Comparison of ENCODE assay signal across 1 cellular context in the genomic region with DNA sequence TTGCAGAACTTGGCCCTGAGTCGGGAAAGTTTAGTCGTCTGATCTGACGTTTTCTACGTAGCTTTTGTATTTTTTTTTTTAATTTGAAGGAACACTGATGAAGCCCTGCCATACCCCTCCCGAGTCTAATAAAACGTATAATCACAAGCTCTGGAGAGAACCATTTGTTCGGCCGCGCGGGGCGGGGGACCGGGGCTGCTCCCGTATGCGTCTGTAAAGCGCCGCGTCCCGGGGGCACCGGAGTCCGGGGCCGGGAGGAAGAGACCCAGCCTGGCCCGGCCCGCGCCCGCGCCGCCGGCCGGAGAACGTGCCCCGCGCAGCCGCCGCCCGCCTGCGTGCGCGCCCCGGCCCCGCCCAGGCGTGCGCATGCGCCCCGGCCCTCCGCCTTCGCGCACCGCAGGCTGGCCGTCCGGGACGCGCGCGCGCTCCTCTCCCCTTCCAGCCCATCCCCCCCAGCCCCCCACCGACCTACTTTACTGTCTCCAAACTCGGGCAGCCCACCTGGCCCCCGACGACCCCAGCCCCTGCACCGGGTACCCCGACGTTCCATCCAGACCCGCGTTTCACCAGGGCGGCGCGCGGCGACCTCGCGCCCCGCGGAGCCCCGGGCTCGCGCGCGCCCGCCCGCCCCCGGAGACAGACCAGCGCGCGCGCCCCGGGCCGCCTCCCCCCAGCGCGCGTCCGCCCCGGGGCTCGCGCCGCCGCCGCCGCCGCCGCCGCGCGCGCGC.
TF ChIP-seq lines count a peak whose summit lies in the region.

No MANE protein-coding gene starts in this region.

TF ChIP-seq in GM12878, 131 proteins besides CTCF, POLR2A, EP300 and RAD21 (continued from another document):
- TF ChIP-seq REST (IDR thresholded peaks at IDR 0.05; ENCODE audit: low read depth, low read length) (no peak), IKZF1 (conservative IDR thresholded peaks at IDR 0.05) (0 out of 2 replicates have a peak, but pooled peaks have one; percentile 48), ZBTB40 (IDR thresholded peaks at IDR 0.05; ENCODE audit: borderline replicate concordance) (no peak), ASH2L (IDR thresholded peaks at IDR 0.05; ENCODE audit: borderline replicate concordance, low read depth) (no peak), EGR1 (IDR thresholded peaks at IDR 0.05; ENCODE audit: borderline replicate concordance in 1 of 2, low read depth in 2 of 2, low read length in 2 of 2) (peak in 1 of 2 experiments; percentile 28; a peak in 1 of 3 replicates), CHD1 (IDR thresholded peaks at IDR 0.05; ENCODE audit: low read depth, low read length) (0 out of 2 replicates have a peak, but pooled peaks have one; percentile 39), TBL1XR1 (IDR thresholded peaks at IDR 0.05; ENCODE audit: low read depth, low read length) (no peak), SIX5 (IDR thresholded peaks at IDR 0.05; ENCODE audit: low read depth, low read length, severe bottlenecking) (no peak), MEF2A (IDR thresholded peaks at IDR 0.05; ENCODE audit: insufficient read depth, low read depth, low read length) (no peak), NFIC (IDR thresholded peaks at IDR 0.05; ENCODE audit: low read depth, low read length) (0 out of 2 replicates have a peak, but pooled peaks have one; percentile 56), MXI1 (IDR thresholded peaks at IDR 0.05; ENCODE audit: low read depth, low read length) (0 out of 2 replicates have a peak, but pooled peaks have one; percentile 26), ZNF687 (IDR thresholded peaks at IDR 0.05) (0 out of 2 replicates have a peak, but pooled peaks have one; percentile 31), WRNIP1 (IDR thresholded peaks at IDR 0.05; ENCODE audit: borderline replicate concordance, low read depth, low read length) (no peak), BACH1 (IDR thresholded peaks at IDR 0.05; ENCODE audit: borderline replicate concordance) (no peak), PML (IDR thresholded peaks at IDR 0.05; ENCODE audit: low read length) (0 out of 2 replicates have a peak, but pooled peaks have one; percentile 69), TCF7 (IDR thresholded peaks at IDR 0.05; ENCODE audit: borderline replicate concordance) (no peak), TARDBP (IDR thresholded peaks at IDR 0.05; ENCODE audit: borderline replicate concordance) (no peak), IRF3 (IDR thresholded peaks at IDR 0.05) (no peak), HCFC1 (IDR thresholded peaks at IDR 0.05; ENCODE audit: low read length) (no peak), BHLHE40 (IDR thresholded peaks at IDR 0.05; ENCODE audit: borderline replicate concordance in 1 of 2, low read depth in 2 of 2, low read length in 1 of 2) (peak; percentile 13 to 82; a peak in 2 of 4 replicates), POLR2AphosphoS2 (IDR thresholded peaks at IDR 0.05; ENCODE audit: low read depth, low read length) (peak; percentile 84; the same call in 1 of the 2 replicates), ZBED1 (IDR thresholded peaks at IDR 0.05; ENCODE audit: borderline replicate concordance) (no peak), NKRF (conservative IDR thresholded peaks at IDR 0.05) (0 out of 2 replicates have a peak, but pooled peaks have one; percentile 28)
TF ChIP-seq in GM12878: peak in this region for 16.
